In genomic region chr1:165162671-165163241, GRCh38 we compare ENCODE assay signal across 10 cellular contexts.
A peak's percentile ranks its signal among the peaks of the same experiment; 100 is the strongest.
DNase-seq lines count a peak whose midpoint lies in the region; ATAC-seq and TF ChIP-seq lines count a peak whose summit lies in the region.
"Had no signal": no experiment of that assay in that cellular context is flagged by ENCODE, and none has a peak within 500 bp of the region (broad histone marks: within the 10 kb centered on the region; RNA-seq: fewer than 3 reads in every experiment).

No MANE protein-coding gene starts in this region.

- H3K4me3 ChIP-seq in GM23248 (no peak overlapping the region), body of pancreas (no peak overlapping the region)
- H3K4me3 ChIP-seq: lower lobe of right lung had no signal

- H2AFZ ChIP-seq in GM23248: no peak overlapping the region

- H3K4me1 ChIP-seq in GM23248 (ENCODE audit: insufficient read depth) (no peaks in the 10 kb centered on the region), body of pancreas (no peaks in the 10 kb centered on the region)
- H3K4me1 ChIP-seq: lower lobe of right lung had no signal

- H3K4me2 ChIP-seq in GM23248 (ENCODE audit: unreplicated experiment): no peak overlapping the region

- TF ChIP-seq POLR2A in body of pancreas (IDR thresholded peaks at IDR 0.05): no peak

- 57% methylated on average over 11 of the region's 11 CpGs for WGBS in GM23248 (ENCODE audit: low coverage in 1 of 2, low lambda C conversion rate in 2 of 2, missing lambda C conversion rate in 2 of 2), 2 experiments
- 47 to 59% methylated on average over 11 of the region's 11 CpGs for WGBS in body of pancreas, 2 donors

- H3F3A ChIP-seq in GM23248 (ENCODE audit: insufficient read depth): no peaks in the 10 kb centered on the region

- no peaks in the 10 kb centered on the region for H3K36me3 ChIP-seq in GM23248 (ENCODE audit: low read depth)
- no peaks in the 10 kb centered on the region for H3K36me3 ChIP-seq in body of pancreas (replicated peaks in 1 of 2; ENCODE audit: insufficient read depth in 1 of 2, low read depth in 2 of 2)
- H3K36me3 ChIP-seq: lower lobe of right lung had no signal

- H4K20me1 ChIP-seq in GM23248 (ENCODE audit: insufficient read depth): no peaks in the 10 kb centered on the region

- no peak overlapping the region for H3K9ac ChIP-seq in GM23248

- no peaks in the 10 kb centered on the region for H3K27me3 ChIP-seq in GM23248 (replicated peaks; ENCODE audit: insufficient read depth)
- no peaks in the 10 kb centered on the region for H3K27me3 ChIP-seq in body of pancreas

- no peaks in the 10 kb centered on the region for H3K79me2 ChIP-seq in GM23248 (ENCODE audit: insufficient read depth)

- intact Hi-C loops in body of pancreas (cut with DNase I): no loop called here

- H3K27ac ChIP-seq in GM23248 (no peak overlapping the region), body of pancreas (no peak overlapping the region)
- H3K27ac ChIP-seq: lower lobe of right lung had no signal

- DNase-seq in GM23248: peak; percentile 6
- peak; percentile 90 for DNase-seq in NCI-H2107 treated with DMSO at 0.1 percent for 48 hours (lab: John Stamatoyannopoulos, UW; ENCODE audit: unreplicated experiment)
- peak in 3 of 4 donors; percentile 20 to 42 (median 22) for DNase-seq in body of pancreas
- DNase-seq in renal cortical epithelial cell (ENCODE audit: low read depth): peak; percentile 7
- DNase-seq in activated CD4-positive, CD25-positive, alpha-beta regulatory T cell treated with anti-CD3 and anti-CD28 coated beads, Interleukin-2, amount 50 U/mL, for 72 hours: no peak
- DNase-seq: activated T-cell treated with anti-CD3 and anti-CD28 coated beads for 4 hours, lower lobe of right lung, right cardiac atrium had no signal

- TF ChIP-seq CTCF in body of pancreas (IDR thresholded peaks at IDR 0.05): no peak

- in situ Hi-C loops in GM23248 (cut with MboI): no loop called here

- H3K9me3 ChIP-seq in GM23248 (ENCODE audit: low read depth): no peaks in the 10 kb centered on the region
- no peaks in the 10 kb centered on the region for H3K9me3 ChIP-seq in body of pancreas
- H3K9me3 ChIP-seq: lower lobe of right lung had no signal

- ATAC-seq in body of pancreas (no peak), HG02610 (IDR thresholded peaks at IDR 0.05; ENCODE audit: unreplicated experiment) (no peak), HG02885 (IDR thresholded peaks at IDR 0.05; ENCODE audit: poor library complexity, unreplicated experiment) (no peak)
- ATAC-seq: lower lobe of right lung, right cardiac atrium had no signal

- no peaks in the 10 kb centered on the region for H3K9me2 ChIP-seq in GM23248 (ENCODE audit: insufficient read depth)
